In the genomic region with DNA sequence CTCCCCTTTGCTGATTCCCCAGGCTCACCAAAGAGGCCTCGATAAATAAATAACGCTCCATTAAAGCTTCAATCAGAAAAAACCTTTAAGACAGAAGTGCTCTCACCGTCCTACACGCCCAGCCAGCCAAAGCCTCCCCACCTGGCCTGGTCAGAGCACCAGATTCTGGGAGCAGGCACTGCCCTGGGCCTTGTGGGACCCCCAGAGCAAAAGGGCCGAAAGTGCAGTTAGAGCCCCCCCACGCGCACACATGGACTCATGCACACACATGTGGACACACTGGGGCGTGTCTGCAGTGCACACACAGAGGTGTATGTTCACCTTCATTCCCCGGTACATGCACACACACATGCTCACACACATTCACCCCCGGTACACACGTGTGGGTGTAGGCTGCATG, we compare ENCODE assay signal across 13 cellular contexts. TPM values are rescaled to one million over a fixed set of nuclear protein-coding genes. Genes with fewer than 3 reads are reported as not detected.
A peak's percentile ranks its signal among the peaks of the same experiment; 100 is the strongest.
DNase-seq lines count a peak whose midpoint lies in the region; ATAC-seq and TF ChIP-seq lines count a peak whose summit lies in the region.
"Had no signal": no experiment of that assay in that cellular context is flagged by ENCODE, and none has a peak within 500 bp of the region (broad histone marks: within the 10 kb centered on the region; RNA-seq: fewer than 3 reads in every experiment).

No MANE protein-coding gene starts in this region.

- H4K20me1 ChIP-seq in SU-DHL-6 (ENCODE audit: low read depth, low read length), result no peaks in the 10 kb centered on the region

- H3K4me3 ChIP-seq in SU-DHL-6 (ENCODE audit: insufficient read depth, low read length, poor library complexity, severe bottlenecking) (no peak overlapping the region), thoracic aorta (no peak overlapping the region)
- H3K4me3 ChIP-seq: MG63 had no signal

- no peak overlapping the region for H3K4me3 Mint-ChIP-seq in activated CD8-positive, alpha-beta memory T cell treated with anti-CD3 and anti-CD28 coated beads, Interleukin-2, amount 10 ng/mL, durations not matched to agents 7 days and 5 days
- peak overlapping the region; percentile 34 for H3K4me3 Mint-ChIP-seq in mesothelial cell of epicardium

- no peaks in the 10 kb centered on the region for H3K27me3 Mint-ChIP-seq in activated CD8-positive, alpha-beta memory T cell treated with anti-CD3 and anti-CD28 coated beads, Interleukin-2, amount 10 ng/mL, durations not matched to agents 7 days and 5 days
- no peaks in the 10 kb centered on the region for H3K27me3 Mint-ChIP-seq in mesothelial cell of epicardium (ENCODE audit: low read depth)
- H3K27me3 Mint-ChIP-seq: activated naive CD8-positive, alpha-beta T cell had no signal

- CTCF ChIA-PET in activated CD8-positive, alpha-beta memory T cell treated with anti-CD3 and anti-CD28 coated beads, Interleukin-2, amount 10 ng/mL, durations not matched to agents 7 days and 5 days (lab: Charles Lee), result interaction anchor here (0.6 to 2.2 kb wide), 3 partner anchors 9 to 1376 kb away, joined by 3 to 8 read pairs (median 5); a partner anchor contains a TSS

- no peaks in the 10 kb centered on the region for H3K9me2 ChIP-seq in SU-DHL-6 (replicated peaks; ENCODE audit: insufficient read depth, low read length)

- no peak overlapping the region for H3K4me2 ChIP-seq in SU-DHL-6 (ENCODE audit: low read depth, low read length, poor library complexity, severe bottlenecking)

- no peaks in the 10 kb centered on the region for H3K9me3 ChIP-seq in SU-DHL-6 (ENCODE audit: insufficient read depth, low read length)
- no peaks in the 10 kb centered on the region for H3K9me3 ChIP-seq in thoracic aorta
- H3K9me3 ChIP-seq: MG63 had no signal

- H2AFZ ChIP-seq in SU-DHL-6 (ENCODE audit: low read depth, low read length, severe bottlenecking), result no peak overlapping the region

- peaks cover 36% of the 10 kb centered on the region for H3K79me2 ChIP-seq in SU-DHL-6 (ENCODE audit: insufficient read depth, low read length)

- H3K9ac ChIP-seq in SU-DHL-6 (ENCODE audit: low read length), result no peak overlapping the region

- H3K4me1 ChIP-seq in thoracic aorta (ENCODE audit: control insufficient read depth in 1 of 2, low read depth in 2 of 2), result peaks cover 37 to 67% of the 10 kb centered on the region in 2 donors

- H3K27me3 ChIP-seq in SU-DHL-6 (ENCODE audit: low read length), result no peaks in the 10 kb centered on the region
- no peaks in the 10 kb centered on the region for H3K27me3 ChIP-seq in thoracic aorta (replicated peaks; ENCODE audit: insufficient read depth)
- H3K27me3 ChIP-seq: MG63 had no signal

- H3K4me1 Mint-ChIP-seq in activated CD8-positive, alpha-beta memory T cell treated with anti-CD3 and anti-CD28 coated beads, Interleukin-2, amount 10 ng/mL, durations not matched to agents 7 days and 5 days, result peaks cover 68% of the 10 kb centered on the region
- peaks cover 35% of the 10 kb centered on the region for H3K4me1 Mint-ChIP-seq in mesothelial cell of epicardium

- DNase-seq in activated CD8-positive, alpha-beta memory T cell treated with anti-CD3 and anti-CD28 coated beads, Interleukin-2, amount 10 ng/mL, durations not matched to agents 7 days and 5 days, result no peak
- no peak for DNase-seq in activated CD8-positive, alpha-beta memory T cell treated with anti-CD3 and anti-CD28 coated beads for 24 hours
- DNase-seq in mesothelial cell of epicardium (ENCODE audit: low spot score in 2 of 2, unreplicated experiment in 2 of 2) (no peak), thoracic aorta (ENCODE audit: low spot score) (no peak), iPS-NIHi11 (ENCODE audit: low spot score) (no peak), NCI-H748 treated with DMSO at 0.1 percent for 48 hours (lab: John Stamatoyannopoulos, UW) (no peak)
- DNase-seq: EL, MG63, NCI-H446 had no signal

- TF ChIP-seq CTCF in SU-DHL-6 (IDR thresholded peaks at IDR 0.05; ENCODE audit: insufficient read depth, low read length, poor library complexity, severe bottlenecking), result no peak
- no peak for TF ChIP-seq CTCF in mesothelial cell of epicardium (IDR thresholded peaks at IDR 0.05; ENCODE audit: unreplicated experiment)
- no peak for TF ChIP-seq CTCF in thoracic aorta (IDR thresholded peaks at IDR 0.05)

- H3K36me3 Mint-ChIP-seq in activated CD8-positive, alpha-beta memory T cell treated with anti-CD3 and anti-CD28 coated beads, Interleukin-2, amount 10 ng/mL, durations not matched to agents 7 days and 5 days, result peaks cover 34% of the 10 kb centered on the region
- peaks cover 7% of the 10 kb centered on the region for H3K36me3 Mint-ChIP-seq in mesothelial cell of epicardium
- H3K36me3 Mint-ChIP-seq: activated naive CD8-positive, alpha-beta T cell had no signal

- H3K9me3 Mint-ChIP-seq in activated CD8-positive, alpha-beta memory T cell treated with anti-CD3 and anti-CD28 coated beads, Interleukin-2, amount 10 ng/mL, durations not matched to agents 7 days and 5 days (ENCODE audit: low read depth), result no peaks in the 10 kb centered on the region
- H3K9me3 Mint-ChIP-seq in mesothelial cell of epicardium, result no peaks in the 10 kb centered on the region

- H3K36me3 ChIP-seq in SU-DHL-6 (ENCODE audit: low read length), result 0 out of 2 replicates have a peak, but pooled peaks cover 10% of the 10 kb centered on the region
- no peaks in the 10 kb centered on the region for H3K36me3 ChIP-seq in thoracic aorta

- ATAC-seq in activated CD8-positive, alpha-beta memory T cell treated with anti-CD3 and anti-CD28 coated beads, Interleukin-2, amount 10 ng/mL, durations not matched to agents 7 days and 5 days, result no peak
- ATAC-seq in thoracic aorta (ENCODE audit: insufficient number of reproducible peaks, low FRiP score, low read depth) (no peak), HG02610 (IDR thresholded peaks at IDR 0.05; ENCODE audit: unreplicated experiment) (no peak)
- ATAC-seq: activated CD4-positive, CD25-positive, alpha-beta regulatory T cell treated with anti-CD3 and anti-CD28 coated beads, Interleukin-2, amount 50 U/mL, for 24 hours had no signal

- peaks cover 44% of the 10 kb centered on the region for H3F3A ChIP-seq in SU-DHL-6 (ENCODE audit: insufficient read depth)

- H3K27ac Mint-ChIP-seq in activated CD8-positive, alpha-beta memory T cell treated with anti-CD3 and anti-CD28 coated beads, Interleukin-2, amount 10 ng/mL, durations not matched to agents 7 days and 5 days, result peak overlapping the region; percentile 26
- peak overlapping the region; percentile 79 for H3K27ac Mint-ChIP-seq in mesothelial cell of epicardium
- H3K27ac Mint-ChIP-seq: activated naive CD8-positive, alpha-beta T cell had no signal

- H3K27ac ChIP-seq in SU-DHL-6 (ENCODE audit: low read depth, low read length) (peak overlapping the region; percentile 78; the same call in 1 of the 2 replicates), thoracic aorta (peak overlapping the region; percentile 95 to 96)

RNA-seq across cellular contexts. Expression of a gene that starts 1.9 kb away (rescaled TPM):
- total RNA-seq in activated CD8-positive, alpha-beta memory T cell treated with anti-CD3 and anti-CD28 coated beads, Interleukin-2, amount 10 ng/mL, durations not matched to agents 7 days and 5 days, result 10 to 100 TPM; 28.3 to 34.0 TPM
- total RNA-seq in mesothelial cell of epicardium (58.4 to 60.1 TPM (median 58.6 TPM) in 3 replicates), thoracic aorta (10 to 100 TPM; 24.0 to 29.6 TPM)

RNA-seq across cellular contexts. Expression of a gene that starts 9.4 kb away (rescaled TPM):
- 1 to 10 TPM; 3.7 to 3.9 TPM for total RNA-seq in activated CD8-positive, alpha-beta memory T cell treated with anti-CD3 and anti-CD28 coated beads, Interleukin-2, amount 10 ng/mL, durations not matched to agents 7 days and 5 days
- total RNA-seq in mesothelial cell of epicardium (0.63 to 0.86 TPM (median 0.66 TPM) in 3 replicates), thoracic aorta (1 to 10 TPM; 2.6 to 3.1 TPM)

RNA-seq across cellular contexts. Expression of a gene that starts 10.1 kb away (rescaled TPM):
- 100 to 1,000 TPM in 1 of 2 experiments, 10 to 100 TPM in 1; 87.7 to 100 TPM for total RNA-seq in activated CD8-positive, alpha-beta memory T cell treated with anti-CD3 and anti-CD28 coated beads, Interleukin-2, amount 10 ng/mL, durations not matched to agents 7 days and 5 days
- total RNA-seq in mesothelial cell of epicardium (16.7 to 18.1 TPM (median 16.9 TPM) in 3 replicates), thoracic aorta (under 1 TPM; 0.68 to 0.92 TPM)

RNA-seq across cellular contexts. Expression of a gene that starts 14.0 kb away (rescaled TPM):
- total RNA-seq in activated CD8-positive, alpha-beta memory T cell treated with anti-CD3 and anti-CD28 coated beads, Interleukin-2, amount 10 ng/mL, durations not matched to agents 7 days and 5 days, result under 1 TPM; 0.30 to 0.53 TPM
- total RNA-seq in mesothelial cell of epicardium, result 0.09 to 0.20 TPM (median 0.11 TPM) in 3 replicates
- total RNA-seq in thoracic aorta, result not detected

RNA-seq across cellular contexts. Expression of a gene that starts 44.0 kb away (rescaled TPM):
- total RNA-seq in activated CD8-positive, alpha-beta memory T cell treated with anti-CD3 and anti-CD28 coated beads, Interleukin-2, amount 10 ng/mL, durations not matched to agents 7 days and 5 days, result 10 to 100 TPM; 11.9 to 15.6 TPM
- total RNA-seq in mesothelial cell of epicardium (7.0 to 7.5 TPM (median 7.4 TPM) in 3 replicates), thoracic aorta (1 to 10 TPM; 3.3 to 4.1 TPM)
